ENCODE assay signal across 23 cellular contexts in the genomic region with DNA sequence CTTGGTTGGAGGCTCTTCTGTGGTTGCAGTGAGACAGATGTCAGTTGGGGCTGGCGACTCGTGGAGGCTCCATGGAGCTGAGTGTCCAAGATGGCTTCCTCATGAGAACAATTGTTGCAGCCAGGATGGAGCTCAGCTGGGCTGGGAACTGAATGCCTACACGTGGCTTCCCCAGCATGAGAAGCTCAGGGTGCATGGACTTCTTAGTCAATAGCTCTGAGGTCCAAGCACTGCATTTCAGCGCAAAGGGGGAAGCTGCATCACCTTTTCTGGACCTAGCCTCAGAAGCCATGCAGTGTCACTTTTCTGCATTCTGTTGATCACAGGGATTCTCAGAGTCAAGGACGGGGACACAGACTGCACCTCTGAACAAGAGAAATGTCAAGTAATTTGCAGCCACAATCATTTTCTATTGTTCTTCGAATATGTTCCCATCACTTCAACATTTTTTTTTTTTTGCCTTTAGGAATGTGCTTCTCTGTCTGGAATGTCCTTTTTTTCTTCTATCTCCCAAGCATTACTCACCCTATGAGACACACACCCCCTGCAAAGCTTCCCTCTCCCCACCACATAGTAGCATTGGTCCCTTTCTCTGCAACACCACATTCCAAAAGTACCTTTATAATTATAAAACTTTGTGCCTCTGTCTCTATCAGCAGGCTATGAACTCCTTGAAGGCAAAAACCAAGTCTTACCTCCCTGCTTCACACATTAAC. TPM values are rescaled to one million over a fixed set of nuclear protein-coding genes. Genes with fewer than 3 reads are reported as not detected.
DNase-seq lines count a peak whose midpoint lies in the region; ATAC-seq and TF ChIP-seq lines count a peak whose summit lies in the region.
"Had no signal": no experiment of that assay in that cellular context is flagged by ENCODE, and none has a peak within 500 bp of the region (broad histone marks: within the 10 kb centered on the region; RNA-seq: fewer than 3 reads in every experiment).

No MANE protein-coding gene starts in this region.

- H3K4me1 ChIP-seq in heart right ventricle = no peaks in the 10 kb centered on the region
- H3K4me1 ChIP-seq: colonic mucosa had no signal

- WGBS in heart right ventricle, 2 donors = 59 to 71% methylated on average over 6 of the region's 6 CpGs

- intact Hi-C loops in activated CD8-positive, alpha-beta T cell treated with anti-CD3 and anti-CD28 coated beads for 36 hours (cut with micrococcal nuclease) = no loop called here
- intact Hi-C loops in heart right ventricle (cut with DNase I) = no loop called here

- H3K9me3 Mint-ChIP-seq in activated CD8-positive, alpha-beta T cell treated with anti-CD3 and anti-CD28 coated beads for 36 hours = no peaks in the 10 kb centered on the region
- H3K9me3 Mint-ChIP-seq in WTC11 = no peaks in the 10 kb centered on the region
- H3K9me3 Mint-ChIP-seq: activated naive CD8-positive, alpha-beta T cell treated with anti-CD3 and anti-CD28 coated beads, Interleukin-2, amount 50 U/mL, for 24 hours; nephron progenitor cell had no signal

- POLR2A ChIA-PET in activated CD8-positive, alpha-beta T cell treated with anti-CD3 and anti-CD28 coated beads for 36 hours (lab: Charles Lee) = no interaction called here
- POLR2A ChIA-PET in WTC11 (lab: Charles Lee) = no interaction called here

- no peaks in the 10 kb centered on the region for H3K36me3 Mint-ChIP-seq in activated CD8-positive, alpha-beta T cell treated with anti-CD3 and anti-CD28 coated beads for 36 hours (ENCODE audit: low read depth)
- H3K36me3 Mint-ChIP-seq in WTC11 = no peaks in the 10 kb centered on the region

- DNase-seq in GM03348 (ENCODE audit: low spot score) = peak; percentile 20
- DNase-seq in fibroblast of gingiva (ENCODE audit: low read depth) = peak; percentile 13
- peak; percentile 59 for DNase-seq in skeletal muscle cell (ENCODE audit: low read depth)
- DNase-seq in activated CD8-positive, alpha-beta T cell treated with anti-CD3 and anti-CD28 coated beads for 36 hours = no peak
- no peak for DNase-seq in WTC11 (ENCODE audit: low spot score)
- no peak for DNase-seq in heart right ventricle
- no peak for DNase-seq in NCI-H1417 (lab: John Stamatoyannopoulos, UW)
- DNase-seq: activated CD8-positive, alpha-beta memory T cell treated with anti-CD3 and anti-CD28 coated beads for 24 hours; activated naive CD8-positive, alpha-beta T cell treated with anti-CD3 and anti-CD28 coated beads, Interleukin-2, amount 50 U/mL, for 24 hours; colonic mucosa; DMS 273 treated with DMSO at 0.1 percent for 48 hours; head of caudate nucleus; Kasumi-1; mesendoderm; NCI-H1417 treated with DMSO at 0.1 percent for 48 hours; NCI-H2171 treated with DMSO at 0.1 percent for 48 hours; NCI-H82; nephron progenitor cell; stimulated activated CD4-positive, alpha-beta T cell treated with anti-CD3 and anti-CD28 coated beads, Interleukin-2, amount 100 ng/mL, for 24 hours; SW 1271 had no signal

- no peak overlapping the region for H3K27ac ChIP-seq in heart right ventricle
- H3K27ac ChIP-seq: colonic mucosa, VCaP had no signal

- CTCF ChIA-PET in activated CD8-positive, alpha-beta T cell treated with anti-CD3 and anti-CD28 coated beads for 36 hours (lab: Charles Lee) = interaction anchor here (1.6 to 2.4 kb wide), 2 partner anchors 12 to 79 kb away, joined by 4 to 9 read pairs; no protein-coding TSS in a partner anchor
- CTCF ChIA-PET in WTC11 (lab: Charles Lee) = interaction anchor here (2.1 kb wide), 1 partner anchor 12 kb away, joined by 7 read pairs; no protein-coding TSS in a partner anchor

- ATAC-seq in SK-N-SH treated with all-trans-retinoic acid at 6 μM for 48 hours (peak; percentile 82; the same call in 2 of the 3 replicates), WTC11 (no peak), heart right ventricle (no peak)
- ATAC-seq in activated CD8-positive, alpha-beta T cell treated with anti-CD3 and anti-CD28 coated beads for 36 hours = no peak
- ATAC-seq: activated naive CD8-positive, alpha-beta T cell treated with anti-CD3 and anti-CD28 coated beads, Interleukin-2, amount 50 U/mL, for 24 hours had no signal

- H3K4me3 ChIP-seq in skeletal muscle cell (ENCODE audit: low read depth, low read length) = no peak overlapping the region
- no peak overlapping the region for H3K4me3 ChIP-seq in heart right ventricle
- H3K4me3 ChIP-seq: colonic mucosa had no signal

- no peak overlapping the region for H3K4me3 Mint-ChIP-seq in activated CD8-positive, alpha-beta T cell treated with anti-CD3 and anti-CD28 coated beads for 36 hours
- no peak overlapping the region for H3K4me3 Mint-ChIP-seq in WTC11
- H3K4me3 Mint-ChIP-seq: activated naive CD8-positive, alpha-beta T cell treated with anti-CD3 and anti-CD28 coated beads, Interleukin-2, amount 50 U/mL, for 24 hours; nephron progenitor cell had no signal

- H3K27ac Mint-ChIP-seq in activated CD8-positive, alpha-beta T cell treated with anti-CD3 and anti-CD28 coated beads for 36 hours = no peak overlapping the region
- no peak overlapping the region for H3K27ac Mint-ChIP-seq in WTC11
- H3K27ac Mint-ChIP-seq: activated naive CD8-positive, alpha-beta T cell treated with anti-CD3 and anti-CD28 coated beads, Interleukin-2, amount 50 U/mL, for 24 hours; nephron progenitor cell had no signal

- TF ChIP-seq CTCF in activated CD8-positive, alpha-beta T cell treated with anti-CD3 and anti-CD28 coated beads for 36 hours (IDR thresholded peaks at IDR 0.05) = no peak
- TF ChIP-seq CTCF in WTC11 (IDR thresholded peaks at IDR 0.05) (no peak), heart right ventricle (IDR thresholded peaks at IDR 0.05) (no peak)

- peaks cover 0 to 5% (median 0%) of the 10 kb centered on the region in 7 donors for H3K27me3 ChIP-seq in heart right ventricle
- H3K27me3 ChIP-seq: colonic mucosa had no signal

- no peaks in the 10 kb centered on the region for H3K36me3 ChIP-seq in heart right ventricle
- H3K36me3 ChIP-seq: colonic mucosa had no signal

- H3K9me3 ChIP-seq in heart right ventricle = no peaks in the 10 kb centered on the region
- H3K9me3 ChIP-seq: colonic mucosa had no signal

- H3K4me1 Mint-ChIP-seq in activated CD8-positive, alpha-beta T cell treated with anti-CD3 and anti-CD28 coated beads for 36 hours (ENCODE audit: low read depth) = no peaks in the 10 kb centered on the region
- H3K4me1 Mint-ChIP-seq in WTC11 = no peaks in the 10 kb centered on the region
- H3K4me1 Mint-ChIP-seq: activated naive CD8-positive, alpha-beta T cell treated with anti-CD3 and anti-CD28 coated beads, Interleukin-2, amount 50 U/mL, for 24 hours; nephron progenitor cell had no signal

- peaks cover 3% of the 10 kb centered on the region for H3K27me3 Mint-ChIP-seq in activated CD8-positive, alpha-beta T cell treated with anti-CD3 and anti-CD28 coated beads for 36 hours
- no peaks in the 10 kb centered on the region; the same call in 1 of the 2 replicates for H3K27me3 Mint-ChIP-seq in WTC11 (ENCODE audit: low read depth)

TF ChIP-seq in SK-N-SH treated with all-trans-retinoic acid at 6 μM for 48 hours, 23 proteins besides CTCF, POLR2A, EP300 and RAD21:
- TF ChIP-seq GLIS3 (CRISPR knock-in tag; IDR thresholded peaks at IDR 0.05) = no peak
- TF ChIP-seq, protein P1, sequence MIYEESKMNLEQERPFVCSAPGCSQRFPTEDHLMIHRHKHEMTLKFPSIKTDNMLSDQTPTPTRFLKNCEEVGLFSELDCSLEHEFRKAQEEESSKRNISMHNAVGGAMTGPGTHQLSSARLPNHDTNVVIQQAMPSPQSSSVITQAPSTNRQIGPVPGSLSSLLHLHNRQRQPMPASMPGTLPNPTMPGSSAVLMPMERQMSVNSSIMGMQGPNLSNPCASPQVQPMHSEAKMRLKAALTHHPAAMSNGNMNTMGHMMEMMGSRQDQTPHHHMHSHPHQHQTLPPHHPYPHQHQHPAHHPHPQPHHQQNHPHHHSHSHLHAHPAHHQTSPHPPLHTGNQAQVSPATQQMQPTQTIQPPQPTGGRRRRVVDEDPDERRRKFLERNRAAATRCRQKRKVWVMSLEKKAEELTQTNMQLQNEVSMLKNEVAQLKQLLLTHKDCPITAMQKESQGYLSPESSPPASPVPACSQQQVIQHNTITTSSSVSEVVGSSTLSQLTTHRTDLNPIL (CRISPR knock-in tag; IDR thresholded peaks at IDR 0.05; ENCODE audit: low read depth) = no peak
- TF ChIP-seq TCF4 (CRISPR knock-in tag; IDR thresholded peaks at IDR 0.05; ENCODE audit: borderline replicate concordance) = no peak
- no peak for TF ChIP-seq SNAI2 (CRISPR knock-in tag; IDR thresholded peaks at IDR 0.05)
- TF ChIP-seq ZNF70 (CRISPR knock-in tag; IDR thresholded peaks at IDR 0.05) = no peak

TF ChIP-seq in WTC11, 78 proteins besides CTCF, POLR2A, EP300 and RAD21:
- TF ChIP-seq ZNF671 (CRISPR knock-in tag; IDR thresholded peaks at IDR 0.05) = no peak
- TF ChIP-seq, protein P2, sequence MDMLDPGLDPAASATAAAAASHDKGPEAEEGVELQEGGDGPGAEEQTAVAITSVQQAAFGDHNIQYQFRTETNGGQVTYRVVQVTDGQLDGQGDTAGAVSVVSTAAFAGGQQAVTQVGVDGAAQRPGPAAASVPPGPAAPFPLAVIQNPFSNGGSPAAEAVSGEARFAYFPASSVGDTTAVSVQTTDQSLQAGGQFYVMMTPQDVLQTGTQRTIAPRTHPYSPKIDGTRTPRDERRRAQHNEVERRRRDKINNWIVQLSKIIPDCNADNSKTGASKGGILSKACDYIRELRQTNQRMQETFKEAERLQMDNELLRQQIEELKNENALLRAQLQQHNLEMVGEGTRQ (CRISPR knock-in tag; IDR thresholded peaks at IDR 0.05) = no peak

RNA-seq across cellular contexts. Expression of a gene that starts 57.5 kb away (rescaled TPM):
- total RNA-seq in activated CD8-positive, alpha-beta T cell treated with anti-CD3 and anti-CD28 coated beads for 36 hours = not detected
- total RNA-seq in WTC11 (2021) (1.7 to 3.0 TPM (median 3.0 TPM) in 3 replicates), heart right ventricle (1 to 10 TPM in 3 of 10 donors, under 1 TPM in 7; 0.55 to 2.1 (median 0.76) TPM)
- 1 to 10 TPM in 1 of 2 donors, under 1 TPM in 1; 0.13 to 1.3 TPM for polyA plus RNA-seq in heart right ventricle
- total RNA-seq: endothelial cell of umbilical vein had no signal
- polyA plus RNA-seq: endothelial cell of umbilical vein had no signal

Comparison
In these comparisons a context has a peak if more than half of its experiments do, and no peak if none do; other contexts are left out.
1. DNase-seq: peak in GM03348 (single experiment), fibroblast of gingiva (single experiment) and skeletal muscle cell (single experiment); none in activated CD8-positive, alpha-beta T cell treated with anti-CD3 and anti-CD28 coated beads for 36 hours (single experiment), WTC11 (single experiment), heart right ventricle (0 of 2) and NCI-H1417 (0 of 3).